9 cellular contexts compared by ENCODE assay signal in the genomic region with DNA sequence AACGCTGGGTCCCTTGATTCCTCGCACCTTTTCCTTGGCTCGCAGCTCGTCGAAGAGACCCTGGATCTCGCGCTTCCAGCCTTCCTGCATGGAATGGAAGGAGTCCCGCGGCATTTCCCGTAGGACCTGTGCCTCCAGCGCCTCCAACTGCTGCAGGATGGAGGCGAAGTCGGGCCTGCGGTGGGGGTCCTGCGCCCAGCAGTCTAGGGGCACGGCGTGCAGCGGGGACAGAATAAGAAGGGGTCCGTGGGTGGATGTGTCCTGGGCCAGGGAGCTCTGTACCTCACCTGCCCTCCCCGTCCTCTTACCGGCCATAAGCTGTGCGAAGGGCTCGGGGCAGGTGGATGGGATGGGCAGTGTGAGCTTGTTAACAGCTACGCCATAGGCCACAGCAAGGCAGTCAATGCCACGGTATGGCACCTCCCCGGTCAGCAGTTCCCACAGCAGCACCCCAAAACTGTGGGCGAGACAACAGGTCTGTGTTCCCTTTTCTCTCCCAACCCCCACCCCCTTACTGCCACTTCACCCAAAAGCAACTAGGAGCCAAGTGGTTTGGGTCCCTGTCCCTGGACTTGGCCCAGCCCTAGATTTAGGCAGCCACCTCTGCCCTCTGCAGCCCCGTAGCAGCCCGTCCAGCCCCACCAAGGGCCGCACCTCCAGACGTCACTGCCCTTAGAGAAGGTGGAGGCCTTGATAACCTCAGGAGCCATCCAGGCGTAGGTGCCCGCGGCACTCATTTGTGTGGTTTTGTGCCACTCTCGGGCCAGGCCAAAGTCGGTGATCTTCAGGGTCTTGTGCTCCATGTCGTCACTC. TPM values are rescaled to one million over a fixed set of nuclear protein-coding genes. Genes with fewer than 3 reads are reported as not detected.
A peak's percentile ranks its signal among the peaks of the same experiment; 100 is the strongest.
DNase-seq lines count a peak whose midpoint lies in the region; ATAC-seq and TF ChIP-seq lines count a peak whose summit lies in the region.
"Had no signal": no experiment of that assay in that cellular context is flagged by ENCODE, and none has a peak within 500 bp of the region (broad histone marks: within the 10 kb centered on the region; RNA-seq: fewer than 3 reads in every experiment).

No MANE protein-coding gene starts in this region.

- no peak for DNase-seq in sigmoid colon
- no peak for DNase-seq in A172 (ENCODE audit: low spot score)
- no peak for DNase-seq in activated CD4-positive, CD25-positive, alpha-beta regulatory T cell (lab: John Stamatoyannopoulos, UW)
- DNase-seq: NCI-H1436; RPMI8226; stimulated activated CD4-positive, alpha-beta T cell treated with anti-CD3 and anti-CD28 coated beads, Interleukin-4, amount 100 ng/mL, for 1 hour had no signal

- H3K27ac ChIP-seq in HUES48 (ENCODE audit: low read depth, low read length), result peak overlapping the region; percentile 46
- H3K27ac ChIP-seq in ectodermal cell (ENCODE audit: insufficient read depth, low read depth, low read length, poor library complexity, severe bottlenecking), result no peak overlapping the region
- H3K27ac ChIP-seq in sigmoid colon, result peak overlapping the region; percentile 76 to 88 (median 84)

- H3K4me1 ChIP-seq in HUES48 (ENCODE audit: control insufficient read depth, insufficient read depth, low read length), result peaks cover 3% of the 10 kb centered on the region; the same call in 1 of the 2 replicates
- H3K4me1 ChIP-seq in ectodermal cell (ENCODE audit: control insufficient read depth, insufficient read depth, low read length), result peaks cover 19% of the 10 kb centered on the region
- H3K4me1 ChIP-seq in sigmoid colon, result peaks cover 0 to 56% (median 50%) of the 10 kb centered on the region in 4 donors

- H3K27me3 ChIP-seq in HUES48 (ENCODE audit: control insufficient read depth, insufficient read depth, low read length) (no peaks in the 10 kb centered on the region), ectodermal cell (ENCODE audit: control insufficient read depth, insufficient read depth, low read length, poor library complexity, severe bottlenecking) (no peaks in the 10 kb centered on the region), sigmoid colon (no peaks in the 10 kb centered on the region)

- WGBS in ectodermal cell, 2 experiments, result 78 to 80% methylated on average over 37 of the region's 37 CpGs
- 90 to 94% methylated on average over 37 of the region's 37 CpGs for WGBS in sigmoid colon, 2 donors

- H3K36me3 ChIP-seq in HUES48 (ENCODE audit: control insufficient read depth, insufficient read depth, low read length) (peaks cover 48% of the 10 kb centered on the region), ectodermal cell (ENCODE audit: control insufficient read depth, insufficient read depth, low read length) (peaks cover 15% of the 10 kb centered on the region), sigmoid colon (peaks cover 14 to 48% (median 29%) of the 10 kb centered on the region in 4 donors)

- H3K9ac ChIP-seq in HUES48 (ENCODE audit: low read depth, low read length), result no peak overlapping the region

- intact Hi-C loops in sigmoid colon (cut with DNase I), result loop anchor here (5.0 to 10.0 kb wide), 2 partner anchors 66 to 243 kb away; no protein-coding TSS in a partner anchor

- H3K4me3 ChIP-seq in HUES48 (ENCODE audit: low read depth, low read length) (peak overlapping the region; percentile 56), ectodermal cell (ENCODE audit: insufficient read depth, low read depth, low read length) (peak overlapping the region; percentile 25), sigmoid colon (peak overlapping the region; percentile 11 to 42 (median 34))

- ATAC-seq in HG03439 (IDR thresholded peaks at IDR 0.05; ENCODE audit: unreplicated experiment), result no peak

- TF ChIP-seq EP300 in sigmoid colon (IDR thresholded peaks at IDR 0.05), result no peak

- TF ChIP-seq CTCF in sigmoid colon (IDR thresholded peaks at IDR 0.05), result no peak

- H3K9me3 ChIP-seq in HUES48 (ENCODE audit: control insufficient read depth, insufficient read depth, low read length) (no peaks in the 10 kb centered on the region), ectodermal cell (ENCODE audit: control insufficient read depth, low read length) (no peaks in the 10 kb centered on the region), sigmoid colon (no peaks in the 10 kb centered on the region)

- no peak for TF ChIP-seq POLR2A in sigmoid colon (IDR thresholded peaks at IDR 0.05)

RNA-seq across cellular contexts. Expression of a gene that starts 6.2 kb away (rescaled TPM):
- polyA plus RNA-seq in ectodermal cell (2013, experiment 1 of 4), result 44.2 TPM
- 48.0 TPM for polyA plus RNA-seq in ectodermal cell (2013, experiment 2 of 4)
- 39.7 TPM for polyA plus RNA-seq in ectodermal cell (2013, experiment 3 of 4)
- 45.1 TPM for polyA plus RNA-seq in ectodermal cell (2013, experiment 4 of 4)
- total RNA-seq in sigmoid colon, result 10 to 100 TPM; 18.5 to 52.1 (median 26.3) TPM
- 10 to 100 TPM; 48.6 to 71.2 (median 71.0) TPM for polyA plus RNA-seq in sigmoid colon
- total RNA-seq in A172 (2014; rRNA removed; shearing (Covaris generic)), result 38.2 and 39.2 TPM in 2 replicates

RNA-seq across cellular contexts. Expression of a gene that starts 7.8 kb away (rescaled TPM):
- polyA plus RNA-seq in ectodermal cell (2013, experiment 1 of 4), result 34.6 TPM
- 37.6 TPM for polyA plus RNA-seq in ectodermal cell (2013, experiment 2 of 4)
- 25.6 TPM for polyA plus RNA-seq in ectodermal cell (2013, experiment 3 of 4)
- 27.1 TPM for polyA plus RNA-seq in ectodermal cell (2013, experiment 4 of 4)
- total RNA-seq in sigmoid colon, result 10 to 100 TPM; 10.7 to 21.3 (median 14.3) TPM
- 10 to 100 TPM in 1 of 3 donors, 1 to 10 TPM in 2; 6.0 to 35.0 (median 6.6) TPM for polyA plus RNA-seq in sigmoid colon
- 19.6 and 20.1 TPM in 2 replicates for total RNA-seq in A172 (2014; rRNA removed; shearing (Covaris generic))

RNA-seq across cellular contexts. Expression of a gene that starts 12.2 kb away (rescaled TPM):
- not detected for polyA plus RNA-seq in ectodermal cell (2013, experiment 1 of 4)
- polyA plus RNA-seq in ectodermal cell (2013, experiment 2 of 4), result 0.30 TPM
- polyA plus RNA-seq in ectodermal cell (2013, experiment 3 of 4), result 0.27 TPM
- polyA plus RNA-seq in ectodermal cell (2013, experiment 4 of 4), result 0.16 TPM
- under 1 TPM in 2 of 4 donors, not detected in 2; 0.54 to 0.71 TPM for total RNA-seq in sigmoid colon
- 1 to 10 TPM in 1 of 3 donors, not detected in 2; 1.4 TPM for polyA plus RNA-seq in sigmoid colon
- 0.86 TPM in 1 of 2 replicates, not detected in the other for total RNA-seq in A172 (2014; rRNA removed; shearing (Covaris generic))

RNA-seq across cellular contexts. Expression of a gene that starts 30.1 kb away (rescaled TPM):
- polyA plus RNA-seq in ectodermal cell (2013, experiment 1 of 4), result 34.8 TPM
- 36.5 TPM for polyA plus RNA-seq in ectodermal cell (2013, experiment 2 of 4)
- polyA plus RNA-seq in ectodermal cell (2013, experiment 3 of 4), result 25.0 TPM
- polyA plus RNA-seq in ectodermal cell (2013, experiment 4 of 4), result 23.6 TPM
- 10 to 100 TPM; 19.9 to 30.7 (median 28.2) TPM for total RNA-seq in sigmoid colon
- 10 to 100 TPM; 20.3 to 53.6 (median 34.8) TPM for polyA plus RNA-seq in sigmoid colon
- total RNA-seq in A172 (2014; rRNA removed; shearing (Covaris generic)), result 10.4 and 19.5 TPM in 2 replicates

RNA-seq across cellular contexts. Expression of a gene that starts 32.0 kb away (rescaled TPM):
- 5.0 TPM for polyA plus RNA-seq in ectodermal cell (2013, experiment 1 of 4)
- 6.8 TPM for polyA plus RNA-seq in ectodermal cell (2013, experiment 2 of 4)
- polyA plus RNA-seq in ectodermal cell (2013, experiment 3 of 4), result 5.3 TPM
- polyA plus RNA-seq in ectodermal cell (2013, experiment 4 of 4), result 7.5 TPM
- 100 to 1,000 TPM; 148 to 366 (median 194) TPM for total RNA-seq in sigmoid colon
- 10 to 100 TPM; 31.2 to 71.2 (median 71.2) TPM for polyA plus RNA-seq in sigmoid colon
- total RNA-seq in A172 (2014; rRNA removed; shearing (Covaris generic)), result 50.1 and 83.3 TPM in 2 replicates
